27 cellular contexts compared by ENCODE assay signal in genomic region chr1:111234258-111234657, GRCh38. TPM values are rescaled to one million over a fixed set of nuclear protein-coding genes. Genes with fewer than 3 reads are reported as not detected.
DNase-seq lines count a peak whose midpoint lies in the region; ATAC-seq, FAIRE-seq and TF ChIP-seq lines count a peak whose summit lies in the region.
"Had no signal": no experiment of that assay in that cellular context is flagged by ENCODE, and none has a peak within 500 bp of the region (broad histone marks: within the 10 kb centered on the region; RNA-seq: fewer than 3 reads in every experiment).

No MANE protein-coding gene starts in this region.

- H3K23ac ChIP-seq in IMR-90 (ENCODE audit: low read depth, low read length) = no peak overlapping the region

- H3K79me1 ChIP-seq in IMR-90 (ENCODE audit: low read depth in 1 of 2, low read length in 2 of 2) = no peaks in the 10 kb centered on the region

- H2AK5ac ChIP-seq in IMR-90 (ENCODE audit: low read depth, low read length) = no peak overlapping the region

- H3K9me1 ChIP-seq in IMR-90 (ENCODE audit: insufficient read depth, low read length) = no peaks in the 10 kb centered on the region

- H3K4me1 ChIP-seq in DND-41 (ENCODE audit: insufficient read depth, low read length) (peaks cover 64% of the 10 kb centered on the region), IMR-90 (ENCODE audit: control insufficient read depth, insufficient read depth, low read length) (peaks cover 2% of the 10 kb centered on the region; the same call in 1 of the 2 replicates), astrocyte (ENCODE audit: insufficient read depth, low read length) (peaks cover 10% of the 10 kb centered on the region), suprapubic skin (peaks cover 9% of the 10 kb centered on the region)

- no peak overlapping the region for H3K4me3 Mint-ChIP-seq in astrocyte (ENCODE audit: unreplicated experiment)
- H3K4me3 Mint-ChIP-seq: activated CD8-positive, alpha-beta T cell treated with anti-CD3 and anti-CD28 coated beads, Interleukin-2, amount 10 ng/mL, durations not matched to agents 7 days and 5 days; CD8-positive, alpha-beta T cell; central memory CD8-positive, alpha-beta T cell; stimulated activated effector memory CD8-positive, alpha-beta T cell treated with anti-CD3 and anti-CD28 coated beads, Interleukin-12 subunit alpha, Interleukin-12 subunit beta, amount 100 ng/mL, for 72 hours; T-helper 2 cell treated with Interferon-gamma antibody and Interleukin-4, amounts not matched to agents 5 μg/mL and 100 μg/mL, for 36 hours had no signal

- TF ChIP-seq CTCF in DND-41 (IDR thresholded peaks at IDR 0.05; ENCODE audit: borderline replicate concordance, extremely low read depth, low read length, poor library complexity, severe bottlenecking) = no peak
- TF ChIP-seq CTCF in IMR-90 (conservative IDR thresholded peaks at IDR 0.05; ENCODE audit: low read depth, low read length) = no peak
- no peak for TF ChIP-seq CTCF in astrocyte (IDR thresholded peaks at IDR 0.05; ENCODE audit: insufficient read depth, low read depth, low read length)
- no peak for TF ChIP-seq CTCF in suprapubic skin (IDR thresholded peaks at IDR 0.05)

- intact Hi-C loops in IMR-90 (cut with micrococcal nuclease) = no loop called here

- H3K4me1 Mint-ChIP-seq in astrocyte (ENCODE audit: low read depth, unreplicated experiment) = peaks cover 14% of the 10 kb centered on the region

- H2AFZ ChIP-seq in DND-41 (ENCODE audit: low read depth, low read length) (no peak overlapping the region), IMR-90 (replicated peaks; ENCODE audit: low read length, poor library complexity) (no peak overlapping the region), astrocyte (ENCODE audit: low read depth, low read length) (peak overlapping the region; percentile 3)

- H4K91ac ChIP-seq in IMR-90 (ENCODE audit: insufficient read depth, low read depth, low read length) = no peak overlapping the region

- H3K27ac ChIP-seq in DND-41 (ENCODE audit: low read length) (peak overlapping the region; percentile 37; the same call in 1 of the 2 replicates), IMR-90 (ENCODE audit: insufficient read depth, low read length) (no peak overlapping the region), astrocyte (ENCODE audit: low read depth, low read length) (peak overlapping the region; percentile 58), suprapubic skin (no peak overlapping the region)
- H3K27ac ChIP-seq: neutrophil, skin epidermis had no signal

- no peak overlapping the region for H2BK5ac ChIP-seq in IMR-90 (ENCODE audit: low read depth, low read length, poor library complexity, severe bottlenecking)

- H4K5ac ChIP-seq in IMR-90 (ENCODE audit: low read depth, low read length) = no peak overlapping the region

- H3K4me2 ChIP-seq in DND-41 (ENCODE audit: insufficient read depth, low read length) = peak overlapping the region; percentile 38; the same call in 1 of the 2 replicates
- no peak overlapping the region for H3K4me2 ChIP-seq in IMR-90 (ENCODE audit: low read depth, low read length)
- peak overlapping the region; percentile 42 for H3K4me2 ChIP-seq in astrocyte (ENCODE audit: low read length)

- H2BK120ac ChIP-seq in IMR-90 (ENCODE audit: low read depth, low read length) = no peak overlapping the region

- H3K36me3 ChIP-seq in DND-41 (ENCODE audit: insufficient read depth, low read length) = peaks cover 79% of the 10 kb centered on the region
- H3K36me3 ChIP-seq in IMR-90 (ENCODE audit: control insufficient read depth, insufficient read depth, low read length) = no peaks in the 10 kb centered on the region
- H3K36me3 ChIP-seq in astrocyte (ENCODE audit: insufficient read depth, low read length) = no peaks in the 10 kb centered on the region
- H3K36me3 ChIP-seq in suprapubic skin = no peaks in the 10 kb centered on the region
- H3K36me3 ChIP-seq: neutrophil had no signal

- no peak for TF ChIP-seq RAD21 in IMR-90 (IDR thresholded peaks at IDR 0.05; ENCODE audit: low read length)

- no peaks in the 10 kb centered on the region for H3K27me3 Mint-ChIP-seq in astrocyte (ENCODE audit: low read depth, unreplicated experiment)
- H3K27me3 Mint-ChIP-seq: central memory CD8-positive, alpha-beta T cell had no signal

- CTCF ChIA-PET in IMR-90 (lab: Yijun Ruan, JAX) = no interaction called here

- no peak for DNase-seq in DND-41
- DNase-seq in IMR-90 = peak; percentile 35
- DNase-seq in astrocyte (ENCODE audit: low read depth) = peak; percentile 52
- DNase-seq in kidney tubule cell (ENCODE audit: low spot score) = peak; percentile 83
- no peak for DNase-seq in DMS153 treated with DMSO at 0.1 percent for 48 hours (lab: John Stamatoyannopoulos, UW; ENCODE audit: unreplicated experiment)
- no peak for DNase-seq in superior temporal gyrus (ENCODE audit: extremely low spot score)
- DNase-seq in suprapubic skin (ENCODE audit: low spot score in 2 of 2) = no peak
- DNase-seq in NCI-H1436 (lab: John Stamatoyannopoulos, UW) = no peak
- DNase-seq: activated CD8-positive, alpha-beta T cell treated with anti-CD3 and anti-CD28 coated beads, Interleukin-2, amount 10 ng/mL, durations not matched to agents 7 days and 5 days; activated naive CD4-positive, alpha-beta T cell treated with Interleukin-2 at 50 U/mL for 16 hours; activated T-cell treated with anti-CD3 and anti-CD28 coated beads, Interleukin-2, amount 50 U/mL, for 1 hour; amygdala; CD8-positive, alpha-beta T cell; DMS79; hypothalamus; NCI-H2081 treated with DMSO at 0.1 percent for 48 hours; NCI-H510A treated with DMSO at 0.1 percent for 48 hours; stimulated activated CD4-positive, alpha-beta T cell treated with anti-CD3 and anti-CD28 coated beads, Interleukin-2, amount 100 ng/mL, for 24 hours had no signal

- WGBS in IMR-90 (ENCODE audit: extremely low coverage in 2 of 2, insufficient read length in 1 of 2), 2 experiments = 93% methylated on average over 2 of the region's 4 CpGs; no CpG with 5 or more reads in 1 of the 2 experiments
- 84% methylated on average over 4 of the region's 4 CpGs for WGBS in suprapubic skin

- no peak overlapping the region for H3K14ac ChIP-seq in IMR-90 (replicated peaks; ENCODE audit: low read depth, low read length)

- H2BK15ac ChIP-seq in IMR-90 (ENCODE audit: low read depth, low read length) = no peak overlapping the region

- H4K8ac ChIP-seq in IMR-90 (ENCODE audit: low read depth in 2 of 2, low read length in 2 of 2) = no peak overlapping the region

- 0 out of 4 replicates have a peak overlapping the region, but pooled peaks of 1 of the 2 experiments have one; percentile 12 for H3K4me3 ChIP-seq in DND-41 (ENCODE audit: low read depth in 1 of 2, low read length in 2 of 2)
- no peak overlapping the region for H3K4me3 ChIP-seq in IMR-90 (ENCODE audit: insufficient read depth, low read depth, low read length)
- no peak overlapping the region for H3K4me3 ChIP-seq in astrocyte (ENCODE audit: insufficient read depth, low read depth, low read length)
- no peak overlapping the region for H3K4me3 ChIP-seq in suprapubic skin
- H3K4me3 ChIP-seq: lung, skin epidermis had no signal

- in situ Hi-C loops in IMR-90 (cut with MboI; ENCODE audit: low sequenced_read_pairs) = no loop called here

- H3K9me3 Mint-ChIP-seq in astrocyte (ENCODE audit: unreplicated experiment) = peaks cover 2% of the 10 kb centered on the region
- H3K9me3 Mint-ChIP-seq: stimulated activated effector memory CD8-positive, alpha-beta T cell treated with anti-CD3 and anti-CD28 coated beads, Interleukin-12 subunit alpha, Interleukin-12 subunit beta, amount 100 ng/mL, for 72 hours; T-helper 2 cell treated with Interferon-gamma antibody and Interleukin-4, amounts not matched to agents 5 μg/mL and 100 μg/mL, for 36 hours had no signal

- POLR2A ChIA-PET in IMR-90 (lab: Charles Lee; ENCODE audit: unreplicated experiment) = interaction anchor here (0.5 kb wide), 1 partner anchor 14 kb away, joined by 7 read pairs; no protein-coding TSS in a partner anchor

- TF ChIP-seq EP300 in suprapubic skin (IDR thresholded peaks at IDR 0.05) = no peak

- H3K9ac ChIP-seq in DND-41 (ENCODE audit: low read depth, low read length) = no peak overlapping the region
- H3K9ac ChIP-seq in IMR-90 (ENCODE audit: low read depth, low read length) = no peak overlapping the region
- H3K9ac ChIP-seq in astrocyte (ENCODE audit: low read length) = no peak overlapping the region

- TF ChIP-seq POLR2A in IMR-90 (IDR thresholded peaks at IDR 0.05; ENCODE audit: low read depth, low read length) (no peak), suprapubic skin (IDR thresholded peaks at IDR 0.05) (no peak)

- dilution Hi-C loops in IMR-90 (cut with HindIII; ENCODE audit: low sequenced_read_pairs, unreplicated experiment) = no loop called here

- H3K9me3 ChIP-seq in DND-41 (ENCODE audit: insufficient read depth, low read length, severe bottlenecking) (no peaks in the 10 kb centered on the region), IMR-90 (ENCODE audit: control insufficient read depth, insufficient read depth, low read length) (no peaks in the 10 kb centered on the region), astrocyte (ENCODE audit: insufficient read depth, low read depth, low read length) (no peaks in the 10 kb centered on the region), suprapubic skin (no peaks in the 10 kb centered on the region)
- H3K9me3 ChIP-seq: neutrophil had no signal

- BruUV-seq in IMR-90 (replicated peaks; lab: Mats Ljungman, UMichigan) = no TSS peak

- H3K18ac ChIP-seq in IMR-90 (ENCODE audit: low read depth, low read length) = no peak overlapping the region

- no peak overlapping the region for H2BK20ac ChIP-seq in IMR-90 (ENCODE audit: low read depth, low read length)

- H3K27me3 ChIP-seq in DND-41 (ENCODE audit: insufficient read depth, low read length, poor library complexity) = no peaks in the 10 kb centered on the region
- H3K27me3 ChIP-seq in IMR-90 (ENCODE audit: control insufficient read depth, insufficient read depth, low read length) = no peaks in the 10 kb centered on the region; the same call in 1 of the 2 replicates
- H3K27me3 ChIP-seq in astrocyte (ENCODE audit: insufficient read depth, low read length) = no peaks in the 10 kb centered on the region
- H3K27me3 ChIP-seq in suprapubic skin = no peaks in the 10 kb centered on the region

- no peak overlapping the region for H2AK9ac ChIP-seq in IMR-90 (replicated peaks; ENCODE audit: low read depth, low read length, poor library complexity)

- H3K27ac Mint-ChIP-seq in astrocyte (ENCODE audit: unreplicated experiment) = no peak overlapping the region
- H3K27ac Mint-ChIP-seq: activated CD8-positive, alpha-beta T cell treated with anti-CD3 and anti-CD28 coated beads, Interleukin-2, amount 10 ng/mL, durations not matched to agents 7 days and 5 days; CD8-positive, alpha-beta T cell; stimulated activated effector memory CD8-positive, alpha-beta T cell treated with anti-CD3 and anti-CD28 coated beads, Interleukin-12 subunit alpha, Interleukin-12 subunit beta, amount 100 ng/mL, for 72 hours; T-helper 2 cell treated with Interferon-gamma antibody and Interleukin-4, amounts not matched to agents 5 μg/mL and 100 μg/mL, for 36 hours had no signal

- H3K56ac ChIP-seq in IMR-90 (ENCODE audit: extremely low read depth, insufficient read depth, low read length) = no peak overlapping the region

- no peaks in the 10 kb centered on the region for H3K36me3 Mint-ChIP-seq in astrocyte (ENCODE audit: low read depth, unreplicated experiment)
- H3K36me3 Mint-ChIP-seq: stimulated activated effector memory CD8-positive, alpha-beta T cell treated with anti-CD3 and anti-CD28 coated beads, Interleukin-12 subunit alpha, Interleukin-12 subunit beta, amount 100 ng/mL, for 72 hours had no signal

- no peak for FAIRE-seq in astrocyte (lab: Jason Lieb, UNC)

- no peaks in the 10 kb centered on the region for H4K20me1 ChIP-seq in DND-41 (ENCODE audit: insufficient read depth, low read length)
- no peaks in the 10 kb centered on the region for H4K20me1 ChIP-seq in IMR-90 (ENCODE audit: insufficient read depth, low read length)
- H4K20me1 ChIP-seq in astrocyte (ENCODE audit: insufficient read depth, low read length) = no peaks in the 10 kb centered on the region

- no peak overlapping the region for H3K4ac ChIP-seq in IMR-90 (ENCODE audit: low read depth, low read length)

- H3K79me2 ChIP-seq in DND-41 (ENCODE audit: insufficient read depth, low read length) (peaks cover 63% of the 10 kb centered on the region), astrocyte (ENCODE audit: insufficient read depth, low read length) (no peaks in the 10 kb centered on the region)

- ATAC-seq in DND-41 (ENCODE audit: insufficient read depth, low read depth) (no peak), IMR-90 (ENCODE audit: low read depth) (no peak)
- ATAC-seq: activated CD8-positive, alpha-beta T cell treated with anti-CD3 and anti-CD28 coated beads, Interleukin-2, amount 10 ng/mL, durations not matched to agents 7 days and 5 days; CD8-positive, alpha-beta T cell; Panc1 had no signal

RNA-seq across cellular contexts. Expression of gene CHI3L2, which starts 6.7 kb away (rescaled TPM):
- total RNA-seq in IMR-90 (2012; rRNA removed) (0.18 TPM in 1 of 2 replicates, not detected in the other), astrocyte (0.65 TPM in 1 of 2 replicates, not detected in the other), suprapubic skin (1 to 10 TPM; 4.7 to 9.8 (median 7.7) TPM)
- 0.19 and 0.39 TPM in 2 replicates for polyA plus RNA-seq in IMR-90 (2012; rRNA removed)
- 0.34 and 0.39 TPM in 2 replicates for polyA plus RNA-seq in IMR-90 (2012; cell fraction: cytosol; rRNA removed)
- polyA plus RNA-seq in IMR-90 (2012; cell fraction: nucleus; rRNA removed; ENCODE audit: low replicate concordance) = 0.15 and 0.24 TPM in 2 replicates
- total RNA-seq: epithelial cell of proximal tubule had no signal

RNA-seq across cellular contexts. Expression of gene DENND2D, which starts 33.8 kb away (rescaled TPM):
- total RNA-seq in IMR-90 (2012; rRNA removed) (0.83 and 0.90 TPM in 2 replicates), astrocyte (0.18 TPM in 1 of 2 replicates, not detected in the other), suprapubic skin (10 to 100 TPM; 25.3 to 37.1 (median 31.8) TPM)
- 0.72 and 0.86 TPM in 2 replicates for polyA plus RNA-seq in IMR-90 (2012; rRNA removed)
- polyA plus RNA-seq in IMR-90 (2012; cell fraction: cytosol; rRNA removed) = 0.70 and 0.77 TPM in 2 replicates
- polyA plus RNA-seq in IMR-90 (2012; cell fraction: nucleus; rRNA removed; ENCODE audit: low replicate concordance) = 0.60 and 1.7 TPM in 2 replicates

RNA-seq across cellular contexts. Expression of gene CHIA, which starts 56.4 kb away (rescaled TPM):
- total RNA-seq in IMR-90 (2012; rRNA removed) (not detected in 2 replicates), astrocyte (not detected in 2 replicates), suprapubic skin (not detected)
- polyA plus RNA-seq in IMR-90 (2012; rRNA removed) = not detected in 2 replicates
- polyA plus RNA-seq in IMR-90 (2012; cell fraction: cytosol; rRNA removed) = not detected in 2 replicates
- not detected in 2 replicates for polyA plus RNA-seq in IMR-90 (2012; cell fraction: nucleus; rRNA removed; ENCODE audit: low replicate concordance)
- total RNA-seq: activated CD8-positive, alpha-beta T cell treated with anti-CD3 and anti-CD28 coated beads, Interleukin-2, amount 10 ng/mL, durations not matched to agents 7 days and 5 days; CD8-positive, alpha-beta T cell; epithelial cell of proximal tubule; SK-MEL-5 had no signal

Comparison
In these comparisons a context has a peak if more than half of its experiments do, and no peak if none do; other contexts are left out.
1. DNase-seq: peak in IMR-90 (single experiment), astrocyte (single experiment) and kidney tubule cell (single experiment); none in DND-41 (single experiment), DMS153 treated with DMSO at 0.1 percent for 48 hours (single experiment), superior temporal gyrus (single experiment), suprapubic skin (0 of 2) and NCI-H1436 (single experiment).
2. H3K27ac ChIP-seq: peak in DND-41 (single experiment) and astrocyte (single experiment); none in IMR-90 (single experiment) and suprapubic skin (single experiment).
3. RNA of gene DENND2D, which starts 33.8 kb away (total RNA-seq): 25.3 to 37.1 TPM in suprapubic skin; 0.83 to 0.90 TPM in IMR-90 and 0.18 TPM in astrocyte; every median in the first group is over 10 times any median in the second.